ENCODE assay signal across 23 cellular contexts in the genomic region with DNA sequence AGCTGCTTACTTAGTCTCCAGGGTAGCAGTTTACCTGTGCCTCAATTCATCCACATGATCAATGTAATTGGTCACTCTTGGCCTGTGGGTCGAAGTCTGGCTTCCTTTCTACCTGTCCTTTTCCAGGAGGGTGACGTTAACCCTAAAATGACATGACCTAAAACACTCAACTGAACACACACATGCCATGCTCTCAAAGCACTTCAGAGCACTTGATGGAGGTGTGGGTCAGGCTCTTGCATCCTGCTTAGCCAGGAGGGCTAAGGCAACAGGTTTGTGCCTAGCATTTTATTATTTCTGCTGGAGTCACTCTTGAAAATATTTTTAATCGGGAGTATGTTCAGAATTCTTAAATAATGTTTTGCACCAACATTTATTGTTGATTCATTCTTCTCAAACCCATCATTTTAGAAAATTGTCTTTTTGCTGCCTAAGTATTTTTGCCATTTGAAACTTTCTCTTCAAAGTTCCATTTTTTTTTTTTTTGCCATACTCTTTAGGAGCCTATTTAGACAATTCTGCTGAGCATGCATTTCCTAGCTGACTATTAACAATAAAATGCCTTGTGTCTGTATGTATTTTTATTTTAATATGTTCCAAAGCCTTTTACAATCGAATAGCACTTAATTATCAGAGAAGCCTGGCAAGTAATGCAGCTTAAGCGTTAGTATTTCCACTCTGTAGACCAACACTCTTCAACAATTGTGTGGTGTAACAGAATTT. TPM values are rescaled to one million over a fixed set of nuclear protein-coding genes. Genes with fewer than 3 reads are reported as not detected.
"Had no signal": no experiment of that assay in that cellular context is flagged by ENCODE, and none has a peak within 500 bp of the region (broad histone marks: within the 10 kb centered on the region; RNA-seq: fewer than 3 reads in every experiment).

No MANE protein-coding gene starts in this region.

- H3K27ac Mint-ChIP-seq: naive thymus-derived CD4-positive, alpha-beta T cell; nephron progenitor cell had no signal

- H3K4me1 ChIP-seq: colonic mucosa, esophagus squamous epithelium, gastroesophageal sphincter, sigmoid colon, suprapubic skin, tibial artery, upper lobe of left lung, vagina had no signal

- H3K9me3 ChIP-seq: colonic mucosa, esophagus squamous epithelium, gastroesophageal sphincter, neutrophil, sigmoid colon, suprapubic skin, tibial artery, upper lobe of left lung, vagina had no signal

- H3K27ac ChIP-seq: colonic mucosa, esophagus squamous epithelium, gastroesophageal sphincter, hepatocyte, neutrophil, sigmoid colon, skin epidermis, suprapubic skin, tibial artery, upper lobe of left lung, vagina had no signal

- H3K4me3 ChIP-seq: colonic mucosa, esophagus squamous epithelium, gastroesophageal sphincter, hepatocyte, sigmoid colon, skin epidermis, suprapubic skin, tibial artery, upper lobe of left lung, vagina had no signal

- H3K4me1 Mint-ChIP-seq: naive thymus-derived CD4-positive, alpha-beta T cell; nephron progenitor cell had no signal

- H3K27me3 ChIP-seq: colonic mucosa, esophagus squamous epithelium, gastroesophageal sphincter, hepatocyte, neutrophil, sigmoid colon, suprapubic skin, tibial artery, upper lobe of left lung, vagina had no signal

- H3K36me3 ChIP-seq: colonic mucosa, esophagus squamous epithelium, gastroesophageal sphincter, neutrophil, sigmoid colon, suprapubic skin, tibial artery, upper lobe of left lung, vagina had no signal

- DNase-seq: colonic mucosa; dermis blood vessel endothelial cell; esophagus squamous epithelium; foreskin fibroblast; kidney; left cardiac atrium; left ventricle myocardium superior; naive thymus-derived CD4-positive, alpha-beta T cell; nephron progenitor cell; sigmoid colon; stimulated activated CD4-positive, alpha-beta T cell treated with anti-CD3 and anti-CD28 coated beads, Interleukin-2, amount 100 ng/mL, for 24 hours; stimulated activated CD4-positive, alpha-beta T cell treated with anti-CD3 and anti-CD28 coated beads, Interleukin-4, amount 100 ng/mL, for 4 hours; stimulated activated naive CD8-positive, alpha-beta T cell treated with anti-CD3 and anti-CD28 coated beads, Interleukin-15, Interleukin-2, amounts not matched to agents 100 U/mL and 50 U/mL, for 24 hours; tibial artery had no signal

- FAIRE-seq: kidney had no signal

- ATAC-seq: gastroesophageal sphincter; left cardiac atrium; left ventricle myocardium superior; naive thymus-derived CD4-positive, alpha-beta T cell; stimulated activated naive CD8-positive, alpha-beta T cell treated with anti-CD3 and anti-CD28 coated beads, Interleukin-15, Interleukin-2, amounts not matched to agents 100 U/mL and 50 U/mL, for 24 hours had no signal

- H3K9me3 Mint-ChIP-seq: nephron progenitor cell had no signal

- H3K36me3 Mint-ChIP-seq: naive thymus-derived CD4-positive, alpha-beta T cell had no signal

- H3K4me3 Mint-ChIP-seq: naive thymus-derived CD4-positive, alpha-beta T cell; nephron progenitor cell had no signal

RNA-seq across cellular contexts. Expression of a gene that starts 59.1 kb away (rescaled TPM):
- total RNA-seq: dermis blood vessel endothelial cell; left ventricle myocardium superior; naive thymus-derived CD4-positive, alpha-beta T cell; osteocyte; pulmonary artery endothelial cell had no signal
